ENCODE assay signal across 20 cellular contexts in the genomic region with DNA sequence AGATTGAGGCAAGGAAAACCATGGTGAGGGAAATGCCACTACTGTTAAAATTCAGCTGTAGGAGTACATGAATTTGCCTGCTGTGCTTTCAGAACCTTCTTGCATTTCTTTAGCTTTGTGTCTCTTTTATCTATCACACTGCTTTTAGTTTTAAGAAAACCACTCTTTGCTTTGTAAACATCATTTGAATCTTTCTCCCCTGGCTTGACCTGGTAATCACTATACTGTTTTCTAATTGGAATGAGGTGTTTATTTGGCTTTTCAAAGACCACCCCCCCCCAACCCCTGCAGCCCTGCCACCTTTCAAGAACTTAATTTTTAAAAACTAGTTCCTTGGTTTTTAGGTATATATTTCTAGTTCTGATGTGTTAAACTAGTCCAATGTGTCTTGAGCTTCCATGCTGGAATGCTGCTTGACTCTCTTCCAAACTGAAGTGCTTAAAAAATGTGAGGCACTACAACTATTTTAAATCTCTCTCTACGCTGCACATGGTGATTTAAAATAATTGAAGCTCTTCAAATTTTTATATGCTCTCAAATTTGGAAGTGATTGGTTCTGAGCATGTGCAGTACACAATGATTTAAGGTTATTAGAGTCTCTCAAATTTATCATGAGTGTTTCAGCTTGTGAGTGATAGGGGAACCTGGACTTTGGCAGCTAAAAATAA.
DNase-seq lines count a peak whose midpoint lies in the region; ATAC-seq, FAIRE-seq and TF ChIP-seq lines count a peak whose summit lies in the region.
"Had no signal": no experiment of that assay in that cellular context is flagged by ENCODE, and none has a peak within 500 bp of the region (broad histone marks: within the 10 kb centered on the region; RNA-seq: fewer than 3 reads in every experiment).

No MANE protein-coding gene starts in this region.

- peak overlapping the region; percentile 39 for H2AFZ ChIP-seq in mammary epithelial cell (ENCODE audit: low read depth, low read length)
- no peak overlapping the region for H2AFZ ChIP-seq in astrocyte (ENCODE audit: low read depth, low read length)

- POLR2A ChIA-PET in MCF 10A (lab: Yijun Ruan, JAX), result interaction anchor here (0.6 kb wide), 1 partner anchor 1889 kb away, joined by 3 read pairs; no protein-coding TSS in a partner anchor

- TF ChIP-seq CTCF in mammary epithelial cell (conservative IDR thresholded peaks at IDR 0.05 in 1 of 2, IDR thresholded peaks at IDR 0.05 in 1 of 2; ENCODE audit: extremely low read depth in 1 of 2, insufficient read depth in 1 of 2, low read depth in 1 of 2, low read length in 2 of 2) (no peak), MCF 10A (IDR thresholded peaks at IDR 0.05; ENCODE audit: unreplicated experiment) (no peak), astrocyte (IDR thresholded peaks at IDR 0.05; ENCODE audit: insufficient read depth, low read depth, low read length) (no peak), tibial nerve (IDR thresholded peaks at IDR 0.05) (no peak)

- no peak overlapping the region for H3K4me3 Mint-ChIP-seq in MCF 10A (ENCODE audit: unreplicated experiment)
- no peak overlapping the region for H3K4me3 Mint-ChIP-seq in astrocyte (ENCODE audit: unreplicated experiment)
- H3K4me3 Mint-ChIP-seq: activated naive CD8-positive, alpha-beta T cell treated with anti-CD3 and anti-CD28 coated beads, Interleukin-2, amount 10 ng/mL, durations not matched to agents 7 days and 5 days; activated T-cell treated with anti-CD3 and anti-CD28 coated beads, Interleukin-2, amount 50 U/mL, for 4 hours; stimulated activated memory B cell treated with anti-CD40 and anti-IgM and Interleukin-4, amounts not matched to agents 10 μg/mL and 1 μg/mL and 100 μg/mL, for 72 hours had no signal

- dilution Hi-C loops in mammary epithelial cell (cut with HindIII; ENCODE audit: low sequenced_read_pairs), result no loop called here

- no peaks in the 10 kb centered on the region for H3K36me3 Mint-ChIP-seq in MCF 10A (ENCODE audit: insufficient read depth, unreplicated experiment)
- H3K36me3 Mint-ChIP-seq in astrocyte (ENCODE audit: low read depth, unreplicated experiment), result no peaks in the 10 kb centered on the region
- H3K36me3 Mint-ChIP-seq: activated naive CD8-positive, alpha-beta T cell treated with anti-CD3 and anti-CD28 coated beads, Interleukin-2, amount 10 ng/mL, durations not matched to agents 7 days and 5 days had no signal

- intact Hi-C loops in mammary epithelial cell (cut with micrococcal nuclease) (no loop called here), MCF 10A (cut with micrococcal nuclease) (no loop called here)

- CTCF ChIA-PET in mammary epithelial cell (lab: Charles Lee; ENCODE audit: low non-redundant PET), result no interaction called here
- CTCF ChIA-PET in MCF 10A (lab: Yijun Ruan, JAX), result interaction anchor here (0.5 to 0.7 kb wide), 4 partner anchors 169 to 1950 kb away, joined by 3 to 7 read pairs (median 4); no protein-coding TSS in a partner anchor

- no peak for DNase-seq in mammary epithelial cell
- DNase-seq in MCF 10A (ENCODE audit: unreplicated experiment), result no peak
- DNase-seq in astrocyte (ENCODE audit: low read depth), result peak; percentile 60
- peak; percentile 31 for DNase-seq in iris pigment epithelial cell (ENCODE audit: low read depth)
- no peak for DNase-seq in tibial nerve (ENCODE audit: low spot score in 2 of 2)
- DNase-seq in NCI-H2196 (lab: John Stamatoyannopoulos, UW; ENCODE audit: unreplicated experiment), result no peak
- no peak for DNase-seq in NCI-H446 treated with DMSO at 0.1 percent for 48 hours (lab: John Stamatoyannopoulos, UW)
- DNase-seq: activated CD4-positive, alpha-beta T cell treated with anti-CD3 and anti-CD28 coated beads, Interleukin-2, amount 50 U/mL, for 48 hours; activated naive CD8-positive, alpha-beta T cell treated with anti-CD3 and anti-CD28 coated beads, Interleukin-2, amount 10 ng/mL, durations not matched to agents 7 days and 5 days; activated T-cell treated with anti-CD3 and anti-CD28 coated beads, Interleukin-2, amount 50 U/mL, for 4 hours; head of caudate nucleus; kidney glomerular epithelial cell; NCI-H1417 treated with DMSO at 0.1 percent for 48 hours; NCI-H226; SIG-M5; small intestine had no signal

- no TSS peak for BruUV-seq in mammary epithelial cell (replicated peaks; lab: Mats Ljungman, UMichigan)
- no TSS peak for BruUV-seq in MCF 10A (replicated peaks; lab: Mats Ljungman, UMichigan)

- H3K27ac Mint-ChIP-seq in MCF 10A (ENCODE audit: low read depth, unreplicated experiment), result no peak overlapping the region
- H3K27ac Mint-ChIP-seq in astrocyte (ENCODE audit: unreplicated experiment), result no peak overlapping the region
- H3K27ac Mint-ChIP-seq: activated naive CD8-positive, alpha-beta T cell treated with anti-CD3 and anti-CD28 coated beads, Interleukin-2, amount 10 ng/mL, durations not matched to agents 7 days and 5 days; stimulated activated memory B cell treated with anti-CD40 and anti-IgM and Interleukin-4, amounts not matched to agents 10 μg/mL and 1 μg/mL and 100 μg/mL, for 72 hours had no signal

- H3K9me3 Mint-ChIP-seq in MCF 10A (ENCODE audit: unreplicated experiment) (peaks cover 8% of the 10 kb centered on the region), astrocyte (ENCODE audit: unreplicated experiment) (no peaks in the 10 kb centered on the region)
- H3K9me3 Mint-ChIP-seq: stimulated activated memory B cell treated with anti-CD40 and anti-IgM and Interleukin-4, amounts not matched to agents 10 μg/mL and 1 μg/mL and 100 μg/mL, for 72 hours had no signal

- in situ Hi-C loops in mammary epithelial cell (cut with MboI; ENCODE audit: low sequenced_read_pairs in 2 of 2), result no loop called here

- no peaks in the 10 kb centered on the region for H3K9me3 ChIP-seq in mammary epithelial cell (replicated peaks; ENCODE audit: insufficient read depth, low read length)
- H3K9me3 ChIP-seq in astrocyte (ENCODE audit: insufficient read depth, low read depth, low read length), result no peaks in the 10 kb centered on the region
- no peaks in the 10 kb centered on the region for H3K9me3 ChIP-seq in tibial nerve

- H3K36me3 ChIP-seq in mammary epithelial cell (ENCODE audit: insufficient read depth, low read length) (no peaks in the 10 kb centered on the region), astrocyte (ENCODE audit: insufficient read depth, low read length) (no peaks in the 10 kb centered on the region), tibial nerve (no peaks in the 10 kb centered on the region)

- no peaks in the 10 kb centered on the region for H3K4me1 Mint-ChIP-seq in MCF 10A (ENCODE audit: insufficient read depth, unreplicated experiment)
- H3K4me1 Mint-ChIP-seq in astrocyte (ENCODE audit: low read depth, unreplicated experiment), result peaks cover 11% of the 10 kb centered on the region
- H3K4me1 Mint-ChIP-seq: activated naive CD8-positive, alpha-beta T cell treated with anti-CD3 and anti-CD28 coated beads, Interleukin-2, amount 10 ng/mL, durations not matched to agents 7 days and 5 days; stimulated activated memory B cell treated with anti-CD40 and anti-IgM and Interleukin-4, amounts not matched to agents 10 μg/mL and 1 μg/mL and 100 μg/mL, for 72 hours had no signal

- H3K79me2 ChIP-seq in mammary epithelial cell (ENCODE audit: insufficient read depth, low read length) (no peaks in the 10 kb centered on the region), astrocyte (ENCODE audit: insufficient read depth, low read length) (no peaks in the 10 kb centered on the region)

- no peak overlapping the region for H3K4me2 ChIP-seq in mammary epithelial cell (ENCODE audit: insufficient read depth, low read depth, low read length)
- no peak overlapping the region for H3K4me2 ChIP-seq in astrocyte (ENCODE audit: low read length)
- H3K4me2 ChIP-seq: KMS-11 had no signal

- H3K27me3 Mint-ChIP-seq in MCF 10A (ENCODE audit: insufficient read depth, unreplicated experiment) (no peaks in the 10 kb centered on the region), astrocyte (ENCODE audit: low read depth, unreplicated experiment) (no peaks in the 10 kb centered on the region)
- H3K27me3 Mint-ChIP-seq: stimulated activated memory B cell treated with anti-CD40 and anti-IgM and Interleukin-4, amounts not matched to agents 10 μg/mL and 1 μg/mL and 100 μg/mL, for 72 hours had no signal

- no peak for TF ChIP-seq POLR2A in tibial nerve (IDR thresholded peaks at IDR 0.05)

- no peak for ATAC-seq in HG03457 (IDR thresholded peaks at IDR 0.05; ENCODE audit: unreplicated experiment)
- ATAC-seq: activated T-cell treated with anti-CD3 and anti-CD28 coated beads, Interleukin-2, amount 50 U/mL, for 4 hours; stimulated activated memory B cell treated with anti-CD40 and anti-IgM and Interleukin-4, amounts not matched to agents 10 μg/mL and 1 μg/mL and 100 μg/mL, for 72 hours had no signal

- H4K20me1 ChIP-seq in mammary epithelial cell (ENCODE audit: insufficient read depth, low read length) (no peaks in the 10 kb centered on the region), astrocyte (ENCODE audit: insufficient read depth, low read length) (no peaks in the 10 kb centered on the region)

- H3K4me1 ChIP-seq in mammary epithelial cell (ENCODE audit: insufficient read depth, low read length) (no peaks in the 10 kb centered on the region), astrocyte (ENCODE audit: insufficient read depth, low read length) (no peaks in the 10 kb centered on the region), tibial nerve (peaks cover 0 to 31% (median 6%) of the 10 kb centered on the region in 4 donors)

- FAIRE-seq in astrocyte (lab: Jason Lieb, UNC), result no peak
- FAIRE-seq: small intestine had no signal

- TF ChIP-seq EP300 in tibial nerve (IDR thresholded peaks at IDR 0.05), result no peak

- H3K4me3 ChIP-seq in mammary epithelial cell (replicated peaks in 1 of 3; ENCODE audit: insufficient read depth in 1 of 3, low read depth in 2 of 3, low read length in 3 of 3) (no peak overlapping the region), astrocyte (ENCODE audit: insufficient read depth, low read depth, low read length) (no peak overlapping the region), tibial nerve (no peak overlapping the region)

- WGBS in mammary epithelial cell (ENCODE audit: low coverage, missing lambda C conversion rate), result 83% methylated on average over 1 of the region's 1 CpG
- 24 to 32% methylated on average over 1 of the region's 1 CpG for WGBS in tibial nerve, 2 donors

- H3K9ac ChIP-seq in mammary epithelial cell (ENCODE audit: insufficient read depth, low read length), result no peak overlapping the region
- no peak overlapping the region for H3K9ac ChIP-seq in astrocyte (ENCODE audit: low read length)
- H3K9ac ChIP-seq: KMS-11 had no signal

- no peaks in the 10 kb centered on the region for H3K27me3 ChIP-seq in mammary epithelial cell (ENCODE audit: insufficient read depth, low read length)
- H3K27me3 ChIP-seq in astrocyte (ENCODE audit: insufficient read depth, low read length), result no peaks in the 10 kb centered on the region
- no peaks in the 10 kb centered on the region for H3K27me3 ChIP-seq in tibial nerve

- H3K27ac ChIP-seq in mammary epithelial cell (ENCODE audit: insufficient read depth, low read depth, low read length) (no peak overlapping the region), astrocyte (ENCODE audit: low read depth, low read length) (no peak overlapping the region), tibial nerve (peak overlapping the region; percentile 29 to 85 (median 65))
- H3K27ac ChIP-seq: epithelial cell of prostate, KMS-11 had no signal

Comparison
In these comparisons a context has a peak if more than half of its experiments do, and no peak if none do; other contexts are left out.
1. DNase-seq: peak in astrocyte (single experiment) and iris pigment epithelial cell (single experiment); none in mammary epithelial cell (single experiment), MCF 10A (single experiment), tibial nerve (0 of 2), NCI-H2196 (single experiment) and NCI-H446 treated with DMSO at 0.1 percent for 48 hours (single experiment).
2. H3K27ac ChIP-seq: peak in tibial nerve (4 of 4); none in mammary epithelial cell (single experiment) and astrocyte (single experiment).